In the genomic region with DNA sequence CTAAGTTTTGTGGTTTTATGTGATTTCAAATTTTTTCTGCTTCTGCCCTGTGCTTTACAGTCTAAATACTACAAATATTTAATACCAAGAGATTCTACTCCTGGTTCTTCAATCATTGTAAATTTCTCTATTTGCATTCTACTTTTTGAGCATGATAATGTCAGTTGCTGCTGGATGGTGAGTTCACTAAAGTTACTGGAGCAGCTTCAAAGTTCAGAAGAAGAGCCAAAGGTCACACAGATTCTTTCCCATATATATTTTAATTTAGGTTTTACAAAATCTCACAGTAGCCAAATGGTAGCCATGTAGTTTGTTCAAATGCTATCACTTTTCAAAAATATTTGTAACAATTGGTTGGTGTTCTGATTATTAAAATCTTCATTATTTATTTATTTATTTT, we compare ENCODE assay signal across 8 cellular contexts.
"Had no signal": no experiment of that assay in that cellular context is flagged by ENCODE, and none has a peak within 500 bp of the region (broad histone marks: within the 10 kb centered on the region; RNA-seq: fewer than 3 reads in every experiment).

No MANE protein-coding gene starts in this region.

- FAIRE-seq: G401.6, GM12878, GM12891, GM12892, GM18507, GM19239 had no signal

- ATAC-seq: GM12878 had no signal

- DNase-seq: GDM1, GF-D8 had no signal

- H3K4me3 ChIP-seq: GM12878 had no signal
